11 cellular contexts compared by ENCODE assay signal in the genomic region with DNA sequence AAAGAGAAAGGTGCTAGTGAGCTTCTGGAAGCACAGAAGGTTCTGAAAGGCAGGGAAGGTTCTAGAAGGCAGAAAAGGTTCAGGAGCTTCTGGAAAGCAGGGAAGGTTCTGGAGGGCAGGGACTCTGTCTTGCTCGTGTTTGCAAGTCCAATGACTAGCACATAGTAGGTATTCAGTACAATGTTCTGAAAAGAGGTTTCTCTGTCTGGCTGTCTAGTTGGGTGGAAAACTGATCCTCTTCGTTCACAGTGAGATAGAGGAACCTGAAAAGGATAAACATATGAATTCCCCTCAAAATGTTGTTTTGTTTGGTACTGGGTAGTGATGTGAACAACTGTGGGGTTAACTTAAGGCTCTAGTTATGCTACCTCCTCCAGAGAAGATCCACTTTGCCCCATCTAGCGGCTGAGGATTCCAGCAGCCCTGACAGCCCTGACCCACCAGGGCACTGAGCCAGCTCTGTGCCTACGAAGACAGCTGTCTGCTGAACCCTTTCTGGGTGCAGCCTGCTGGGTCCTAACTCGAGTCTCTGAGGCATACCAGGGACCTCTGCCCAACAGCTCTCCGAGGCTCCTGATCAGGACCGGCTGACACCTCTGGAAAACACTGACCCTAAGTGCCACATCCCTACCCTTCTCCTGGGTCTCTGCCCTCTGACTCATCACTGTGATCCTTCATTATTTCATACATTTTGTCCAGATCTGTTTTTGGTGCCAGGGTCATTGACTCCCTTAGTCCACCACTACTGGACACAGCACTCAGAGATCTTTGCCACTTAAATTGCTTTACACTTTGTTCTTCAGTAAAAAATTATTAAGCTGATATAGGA. TPM values are rescaled to one million over a fixed set of nuclear protein-coding genes. Genes with fewer than 3 reads are reported as not detected.
DNase-seq lines count a peak whose midpoint lies in the region; ATAC-seq and FAIRE-seq lines count a peak whose summit lies in the region.
"Had no signal": no experiment of that assay in that cellular context is flagged by ENCODE, and none has a peak within 500 bp of the region (broad histone marks: within the 10 kb centered on the region; RNA-seq: fewer than 3 reads in every experiment).

No MANE protein-coding gene starts in this region.

- peaks cover 5 to 11% of the 10 kb centered on the region in 2 donors for H3K27me3 ChIP-seq in small intestine (ENCODE audit: control insufficient read depth in 2 of 2, insufficient read depth in 2 of 2, low read length in 2 of 2)

- WGBS in small intestine, 3 donors, result 15 to 36% (median 19%) methylated on average over 7 of the region's 7 CpGs

- no peaks in the 10 kb centered on the region for H3K36me3 ChIP-seq in small intestine (ENCODE audit: control insufficient read depth in 2 of 2, insufficient read depth in 2 of 2, low read length in 2 of 2)
- H3K36me3 ChIP-seq: heart left ventricle had no signal

- no peak for ATAC-seq in GM18909 (IDR thresholded peaks at IDR 0.05; ENCODE audit: poor library complexity, unreplicated experiment)
- ATAC-seq: heart left ventricle; stimulated activated naive CD8-positive, alpha-beta T cell treated with anti-CD3 and anti-CD28 coated beads, Interleukin-15, Interleukin-2, amounts not matched to agents 100 U/mL and 50 U/mL, for 24 hours; T-cell had no signal

- DNase-seq in NCI-H82 (lab: John Stamatoyannopoulos, UW) (peak; percentile 46), NCI-H82 treated with DMSO at 0.1 percent for 48 hours (lab: John Stamatoyannopoulos, UW; ENCODE audit: unreplicated experiment) (no peak), NCI-H1694 (lab: John Stamatoyannopoulos, UW) (peak; percentile 93), UCSD-AML1 (lab: John Stamatoyannopoulos, UW; ENCODE audit: unreplicated experiment) (peak; percentile 31), small intestine (peak; percentile 24), GM19239 (ENCODE audit: insufficient read length, low spot score) (no peak)
- DNase-seq in effector CD4-positive, alpha-beta T cell, result no peak
- DNase-seq: heart left ventricle; stimulated activated naive CD8-positive, alpha-beta T cell treated with anti-CD3 and anti-CD28 coated beads, Interleukin-15, Interleukin-2, amounts not matched to agents 100 U/mL and 50 U/mL, for 24 hours; T-cell had no signal

- no peaks in the 10 kb centered on the region for H3K9me3 ChIP-seq in small intestine (ENCODE audit: control insufficient read depth, low read depth)
- H3K9me3 ChIP-seq: heart left ventricle had no signal

- no peaks in the 10 kb centered on the region for H3K4me1 ChIP-seq in small intestine (ENCODE audit: control insufficient read depth in 2 of 2, insufficient read depth in 1 of 2, low read depth in 1 of 2, low read length in 1 of 2)

- H3K27ac ChIP-seq in small intestine (ENCODE audit: low read depth in 1 of 2, low read length in 1 of 2), result no peak overlapping the region
- H3K27ac ChIP-seq: heart left ventricle had no signal

- FAIRE-seq in small intestine (lab: Jason Lieb, UNC), result no peak
- FAIRE-seq in GM19239 (lab: Jason Lieb, UNC), result no peak

- no peak overlapping the region for H3K4me3 ChIP-seq in small intestine (ENCODE audit: low read depth in 1 of 2, low read length in 2 of 2)
- H3K4me3 ChIP-seq: heart left ventricle had no signal

RNA-seq across cellular contexts. Expression of a gene that starts 15.4 kb away (rescaled TPM):
- 1 to 10 TPM; 1.6 to 5.9 (median 2.0) TPM for polyA plus RNA-seq in small intestine

Comparison
In these comparisons a context has a peak if more than half of its experiments do, and no peak if none do; other contexts are left out.
1. DNase-seq: peak in NCI-H82 (single experiment), NCI-H1694 (single experiment), UCSD-AML1 (single experiment) and small intestine (single experiment); none in NCI-H82 treated with DMSO at 0.1 percent for 48 hours (single experiment), GM19239 (single experiment) and effector CD4-positive, alpha-beta T cell (single experiment).